ENCODE assay signal across 12 cellular contexts in genomic region chr2:74383254-74383653, GRCh38. TPM values are rescaled to one million over a fixed set of nuclear protein-coding genes. Genes with fewer than 3 reads are reported as not detected.
DNase-seq lines count a peak whose midpoint lies in the region; ATAC-seq and TF ChIP-seq lines count a peak whose summit lies in the region.
"Had no signal": no experiment of that assay in that cellular context is flagged by ENCODE, and none has a peak within 500 bp of the region (broad histone marks: within the 10 kb centered on the region; RNA-seq: fewer than 3 reads in every experiment).

No MANE protein-coding gene starts in this region.

- no peak for TF ChIP-seq EP300 in suprapubic skin (IDR thresholded peaks at IDR 0.05)

- intact Hi-C loops in heart right ventricle (cut with DNase I) = no loop called here

- no peak for TF ChIP-seq CTCF in heart right ventricle (IDR thresholded peaks at IDR 0.05)
- no peak for TF ChIP-seq CTCF in suprapubic skin (IDR thresholded peaks at IDR 0.05)

- peak in 4 of 8 donors; percentile 14 to 40 (median 23) for ATAC-seq in heart right ventricle
- ATAC-seq in HG03442 (IDR thresholded peaks at IDR 0.05; ENCODE audit: unreplicated experiment) = no peak
- ATAC-seq: GM12878 had no signal

- peak overlapping the region; percentile 15 for H3K9ac ChIP-seq in skeletal muscle satellite cell (ENCODE audit: low read depth, low read length)

- H3K36me3 ChIP-seq in heart right ventricle (peaks cover 0 to 24% (median 0%) of the 10 kb centered on the region in 9 donors), skeletal muscle satellite cell (ENCODE audit: insufficient read depth, low read length) (peaks cover 10% of the 10 kb centered on the region), suprapubic skin (no peaks in the 10 kb centered on the region)

- DNase-seq in EL (peak; percentile 37), brain pericyte (ENCODE audit: low read depth, low spot score) (peak; percentile 60), heart right ventricle (no peak), suprapubic skin (ENCODE audit: low spot score in 2 of 2) (no peak), COR-L47 (lab: John Stamatoyannopoulos, UW) (no peak), NCI-H82 treated with DMSO at 0.1 percent for 48 hours (lab: John Stamatoyannopoulos, UW; ENCODE audit: unreplicated experiment) (no peak)
- DNase-seq: central memory CD4-positive, alpha-beta T cell; DMS 273 treated with DMSO at 0.1 percent for 48 hours; OCI-M1 had no signal

- no peaks in the 10 kb centered on the region for H3K9me3 ChIP-seq in heart right ventricle
- H3K9me3 ChIP-seq in skeletal muscle satellite cell (replicated peaks; ENCODE audit: low read length) = no peaks in the 10 kb centered on the region
- no peaks in the 10 kb centered on the region for H3K9me3 ChIP-seq in suprapubic skin

- 5 to 9% methylated on average over 1 of the region's 1 CpG for WGBS in heart right ventricle, 2 donors
- 26% methylated on average over 1 of the region's 1 CpG for WGBS in suprapubic skin

- H3K4me1 ChIP-seq in heart right ventricle = peaks cover 14 to 100% (median 88%) of the 10 kb centered on the region in 9 donors
- H3K4me1 ChIP-seq in skeletal muscle satellite cell (ENCODE audit: control insufficient read depth, insufficient read depth, low read length) = peaks cover 53% of the 10 kb centered on the region
- peaks cover 48% of the 10 kb centered on the region for H3K4me1 ChIP-seq in suprapubic skin

- H3K27ac ChIP-seq in heart right ventricle = peak overlapping the region in 7 of 10 donors; percentile 16 to 70 (median 46)
- no peak overlapping the region for H3K27ac ChIP-seq in suprapubic skin

- H3K4me3 ChIP-seq in heart right ventricle (no peak overlapping the region), skeletal muscle satellite cell (ENCODE audit: low read length) (no peak overlapping the region), suprapubic skin (no peak overlapping the region)
- H3K4me3 ChIP-seq: GM12878 had no signal

- H3K27me3 ChIP-seq in heart right ventricle = no peaks in the 10 kb centered on the region
- H3K27me3 ChIP-seq in skeletal muscle satellite cell (ENCODE audit: control insufficient read depth, insufficient read depth, low read length) = no peaks in the 10 kb centered on the region
- no peaks in the 10 kb centered on the region for H3K27me3 ChIP-seq in suprapubic skin

- H3K4me2 ChIP-seq in skeletal muscle satellite cell (ENCODE audit: low read length) = peak overlapping the region; percentile 55

- TF ChIP-seq POLR2A in suprapubic skin (IDR thresholded peaks at IDR 0.05) = no peak

RNA-seq across cellular contexts. Expression of gene DCTN1, which starts 3.1 kb away (rescaled TPM):
- total RNA-seq in heart right ventricle = 100 to 1,000 TPM; 140 to 285 (median 195) TPM
- 100 to 1,000 TPM; 123 to 168 TPM for polyA plus RNA-seq in heart right ventricle
- 112 and 116 TPM in 2 replicates for total RNA-seq in skeletal muscle satellite cell (2012; rRNA removed)
- 100 to 1,000 TPM in 3 of 4 donors, 10 to 100 TPM in 1; 83.4 to 122 (median 105) TPM for total RNA-seq in suprapubic skin

RNA-seq across cellular contexts. Expression of gene C2orf81, which starts 38.2 kb away (rescaled TPM):
- total RNA-seq in heart right ventricle = 1 to 10 TPM in 5 of 10 donors, under 1 TPM in 5; 0.52 to 1.7 (median 0.99) TPM
- polyA plus RNA-seq in heart right ventricle = 1 to 10 TPM; 1.2 to 1.3 TPM
- 1.3 TPM in 2 replicates for total RNA-seq in skeletal muscle satellite cell (2012; rRNA removed)
- 1 to 10 TPM in 3 of 4 donors, under 1 TPM in 1; 0.87 to 2.1 (median 1.4) TPM for total RNA-seq in suprapubic skin

RNA-seq across cellular contexts. Expression of gene WDR54, which starts 38.3 kb away (rescaled TPM):
- total RNA-seq in heart right ventricle (1 to 10 TPM; 1.1 to 6.7 (median 2.4) TPM), suprapubic skin (10 to 100 TPM in 2 of 4 donors, 1 to 10 TPM in 2; 5.0 to 12.0 (median 8.5) TPM)
- polyA plus RNA-seq in heart right ventricle = 1 to 10 TPM; 2.9 to 8.7 TPM
- total RNA-seq in skeletal muscle satellite cell (2012; rRNA removed) = 55.8 and 62.0 TPM in 2 replicates

RNA-seq across cellular contexts. Expression of gene SLC4A5, which starts 40.0 kb away (rescaled TPM):
- total RNA-seq in heart right ventricle (1 to 10 TPM in 8 of 10 donors, under 1 TPM in 2; 0.82 to 4.6 (median 1.9) TPM), suprapubic skin (10 to 100 TPM in 1 of 4 donors, 1 to 10 TPM in 3; 3.2 to 30.4 (median 4.2) TPM)
- 1 to 10 TPM in 1 of 2 donors, under 1 TPM in 1; 0.43 to 2.3 TPM for polyA plus RNA-seq in heart right ventricle
- total RNA-seq in skeletal muscle satellite cell (2012; rRNA removed) = under 0.01 and 0.66 TPM in 2 replicates

RNA-seq across cellular contexts. Expression of gene RTKN, which starts 58.5 kb away (rescaled TPM):
- total RNA-seq in heart right ventricle (10 to 100 TPM in 8 of 10 donors, 1 to 10 TPM in 2; 9.3 to 23.4 (median 14.9) TPM), suprapubic skin (10 to 100 TPM; 48.2 to 63.1 (median 56.7) TPM)
- 10 to 100 TPM; 25.5 to 33.9 TPM for polyA plus RNA-seq in heart right ventricle
- 6.8 and 7.6 TPM in 2 replicates for total RNA-seq in skeletal muscle satellite cell (2012; rRNA removed)

Comparison
In these comparisons a context has a peak if more than half of its experiments do, and no peak if none do; other contexts are left out.
1. DNase-seq: peak in EL (single experiment) and brain pericyte (single experiment); none in heart right ventricle (0 of 2), suprapubic skin (0 of 2), COR-L47 (single experiment) and NCI-H82 treated with DMSO at 0.1 percent for 48 hours (single experiment).